2 cellular contexts compared by ENCODE assay signal in genomic region chr19:13181747-13182388, GRCh38.
A peak's percentile ranks its signal among the peaks of the same experiment; 100 is the strongest.
TF ChIP-seq lines count a peak whose summit lies in the region.

No MANE protein-coding gene starts in this region.

TF ChIP-seq in K562, 482 proteins besides CTCF, POLR2A, EP300 and RAD21 (continued from another document):
- TF ChIP-seq, protein P1, sequence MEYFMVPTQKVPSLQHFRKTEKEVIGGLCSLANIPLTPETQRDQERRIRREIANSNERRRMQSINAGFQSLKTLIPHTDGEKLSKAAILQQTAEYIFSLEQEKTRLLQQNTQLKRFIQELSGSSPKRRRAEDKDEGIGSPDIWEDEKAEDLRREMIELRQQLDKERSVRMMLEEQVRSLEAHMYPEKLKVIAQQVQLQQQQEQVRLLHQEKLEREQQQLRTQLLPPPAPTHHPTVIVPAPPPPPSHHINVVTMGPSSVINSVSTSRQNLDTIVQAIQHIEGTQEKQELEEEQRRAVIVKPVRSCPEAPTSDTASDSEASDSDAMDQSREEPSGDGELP (CRISPR knock-in tag; IDR thresholded peaks at IDR 0.05; ENCODE audit: borderline replicate concordance) = peak; percentile 37; the same call in 1 of the 2 replicates
- no peak for TF ChIP-seq DPF2 (IDR thresholded peaks at IDR 0.05)
- no peak for TF ChIP-seq ZNF197 (CRISPR knock-in tag; IDR thresholded peaks at IDR 0.05; ENCODE audit: low read depth)
- no peak for TF ChIP-seq CREBBP (IDR thresholded peaks at IDR 0.05; ENCODE audit: low read depth, low read length)

TF ChIP-seq in HepG2, 621 proteins besides CTCF, POLR2A, EP300 and RAD21 (continued from another document):
- peak; percentile 69 for TF ChIP-seq ZNF687 (CRISPR knock-in tag; IDR thresholded peaks at IDR 0.05)
- no peak for TF ChIP-seq ZNF710 (CRISPR knock-in tag; IDR thresholded peaks at IDR 0.05; ENCODE audit: borderline replicate concordance)
- TF ChIP-seq HNRNPUL1 (IDR thresholded peaks at IDR 0.05; ENCODE audit: low read depth, low read length) = no peak
- TF ChIP-seq ZNF501 (CRISPR knock-in tag; IDR thresholded peaks at IDR 0.05) = 0 out of 2 replicates have a peak, but pooled peaks have one; percentile 16
- TF ChIP-seq, protein P2, sequence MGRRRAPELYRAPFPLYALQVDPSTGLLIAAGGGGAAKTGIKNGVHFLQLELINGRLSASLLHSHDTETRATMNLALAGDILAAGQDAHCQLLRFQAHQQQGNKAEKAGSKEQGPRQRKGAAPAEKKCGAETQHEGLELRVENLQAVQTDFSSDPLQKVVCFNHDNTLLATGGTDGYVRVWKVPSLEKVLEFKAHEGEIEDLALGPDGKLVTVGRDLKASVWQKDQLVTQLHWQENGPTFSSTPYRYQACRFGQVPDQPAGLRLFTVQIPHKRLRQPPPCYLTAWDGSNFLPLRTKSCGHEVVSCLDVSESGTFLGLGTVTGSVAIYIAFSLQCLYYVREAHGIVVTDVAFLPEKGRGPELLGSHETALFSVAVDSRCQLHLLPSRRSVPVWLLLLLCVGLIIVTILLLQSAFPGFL (CRISPR knock-in tag; IDR thresholded peaks at IDR 0.05) = no peak
TF ChIP-seq in HepG2: peak in this region for 9.
